Comparison of ENCODE assay signal across 1 cellular context in genomic region chr11:116840746-116841296, GRCh38.
A peak's percentile ranks its signal among the peaks of the same experiment; 100 is the strongest.
TF ChIP-seq lines count a peak whose summit lies in the region.

No MANE protein-coding gene starts in this region.

TF ChIP-seq in liver, 16 proteins besides CTCF, POLR2A, EP300 and RAD21 (continued from another document):
- TF ChIP-seq ZBTB33 (IDR thresholded peaks at IDR 0.05) = peak; percentile 62
- peak; percentile 84 to 97 for TF ChIP-seq RXRA (IDR thresholded peaks at IDR 0.05)
- TF ChIP-seq ATF3 (IDR thresholded peaks at IDR 0.05) = no peak
- TF ChIP-seq FOXA2 (IDR thresholded peaks at IDR 0.05) = peak; percentile 25
- peak; percentile 31 for TF ChIP-seq REST (IDR thresholded peaks at IDR 0.05)
- TF ChIP-seq NR2F2 (IDR thresholded peaks at IDR 0.05) = no peak
- peak; percentile 58 to 76 for TF ChIP-seq JUND (IDR thresholded peaks at IDR 0.05)
- TF ChIP-seq TAF1 (conservative IDR thresholded peaks at IDR 0.05) = no peak
- TF ChIP-seq SP1 (IDR thresholded peaks at IDR 0.05) = peak; percentile 86
- peak; percentile 82 for TF ChIP-seq HNF4G (IDR thresholded peaks at IDR 0.05)
- peak in 1 of 2 donors; percentile 42 for TF ChIP-seq EGR1 (IDR thresholded peaks at IDR 0.05; ENCODE audit: low read depth in 2 of 2)
- peak; percentile 75 for TF ChIP-seq MAX (IDR thresholded peaks at IDR 0.05)
- no peak for TF ChIP-seq YY1 (IDR thresholded peaks at IDR 0.05)
